Comparison of ENCODE assay signal across 8 cellular contexts in genomic region chr5:127564002-127564769, GRCh38. TPM values are rescaled to one million over a fixed set of nuclear protein-coding genes. Genes with fewer than 3 reads are reported as not detected.
A peak's percentile ranks its signal among the peaks of the same experiment; 100 is the strongest.
DNase-seq lines count a peak whose midpoint lies in the region; ATAC-seq, FAIRE-seq and TF ChIP-seq lines count a peak whose summit lies in the region.

No MANE protein-coding gene starts in this region.

- H4K20me1 ChIP-seq in GM12878 (ENCODE audit: control insufficient read depth, insufficient read depth) = no peaks in the 10 kb centered on the region

- H3K4me3 ChIP-seq in LNCaP clone FGC (ENCODE audit: low read depth, low read length) = no peak overlapping the region
- no peak overlapping the region for H3K4me3 ChIP-seq in RWPE2 (ENCODE audit: severe bottlenecking)
- H3K4me3 ChIP-seq in GM12878 = no peak overlapping the region

- no peaks in the 10 kb centered on the region for H3K79me2 ChIP-seq in GM12878 (ENCODE audit: control insufficient read depth, insufficient read depth, low read length)

- POLR2A ChIA-PET in GM12878 (lab: Charles Lee) = interaction anchor here (1.1 to 2.6 kb wide), 2 partner anchors 16 to 22 kb away, joined by 3 to 8 read pairs; no protein-coding TSS in a partner anchor

- H3K4me1 Mint-ChIP-seq in immature natural killer cell = no peaks in the 10 kb centered on the region

- H3K9me3 ChIP-seq in RWPE2 (ENCODE audit: severe bottlenecking) (no peaks in the 10 kb centered on the region), GM12878 (replicated peaks; ENCODE audit: control insufficient read depth, insufficient read depth, low read length) (no peaks in the 10 kb centered on the region)

- H3K4me2 ChIP-seq in GM12878 (ENCODE audit: control insufficient read depth, insufficient read depth) = no peak overlapping the region; the same call in 1 of the 2 replicates

- SMC1A ChIA-PET in GM12878 (lab: Charles Lee; ENCODE audit: uncharacterized antibody, unreplicated experiment) = interaction anchor here (0.6 to 3.3 kb wide), 49 partner anchors 9 to 1279 kb away, joined by 3 to 36 read pairs (median 4); no protein-coding TSS in a partner anchor

- H3K9ac ChIP-seq in GM12878 (ENCODE audit: control insufficient read depth, insufficient read depth, low read length) = no peak overlapping the region

- TF ChIP-seq RAD21 in GM12878 (IDR thresholded peaks at IDR 0.05; ENCODE audit: insufficient read depth, low read depth, low read length) = peak; percentile 93

- H3K27me3 ChIP-seq in RWPE2 (ENCODE audit: insufficient read depth, poor library complexity, severe bottlenecking) (no peaks in the 10 kb centered on the region), GM12878 (replicated peaks in 1 of 2; ENCODE audit: control insufficient read depth in 2 of 2, insufficient read depth in 2 of 2, low read length in 1 of 2) (no peaks in the 10 kb centered on the region)

- peaks cover 0 to 2% (median 0%) of the 10 kb centered on the region in 3 donors for H3K27me3 Mint-ChIP-seq in immature natural killer cell (ENCODE audit: low read depth in 3 of 3)

- H3K36me3 Mint-ChIP-seq in immature natural killer cell = peaks cover 0 to 3% (median 1%) of the 10 kb centered on the region in 3 donors

- FAIRE-seq in GM12878 (lab: Jason Lieb, UNC) = peak; percentile 78

- BruUV-seq in GM12878 (replicated peaks; lab: Mats Ljungman, UMichigan) = no TSS peak

- DNase-seq in SIG-M5 treated with dmso at 0.1 percent for 504 hours (lab: John Stamatoyannopoulos, UW; ENCODE audit: unreplicated experiment) = peak; percentile 72
- no peak for DNase-seq in SIG-M5 (lab: John Stamatoyannopoulos, UW)
- peak; percentile 73 for DNase-seq in H4 (ENCODE audit: low spot score)
- peak; percentile 62 for DNase-seq in LNCaP clone FGC (ENCODE audit: low read depth)
- no peak for DNase-seq in RWPE2 (ENCODE audit: low spot score)
- DNase-seq in GM12878 (ENCODE audit: low read depth, low spot score) = no peak
- DNase-seq in immature natural killer cell = peak; percentile 39 to 53 (median 45)
- peak; percentile 27 for DNase-seq in stimulated activated CD4-positive, alpha-beta T cell treated with anti-CD3 and anti-CD28 coated beads, Interleukin-1b, Interleukin-23, amount 100 ng/mL, for 48 hours

- RAD21 ChIA-PET in GM12878 (lab: Charles Lee; ENCODE audit: unreplicated experiment) = interaction anchor here (0.6 to 4.3 kb wide), 40 partner anchors 9 to 968 kb away, joined by 3 to 41 read pairs (median 4); no protein-coding TSS in a partner anchor

- TF ChIP-seq CTCF in LNCaP clone FGC (IDR thresholded peaks at IDR 0.05; ENCODE audit: control insufficient read depth, extremely low read depth, insufficient read depth) (peak; percentile 85), RWPE2 (IDR thresholded peaks at IDR 0.05; ENCODE audit: poor library complexity, severe bottlenecking) (peak; percentile 89), GM12878 (IDR thresholded peaks at IDR 0.05 in 2 of 3, conservative IDR thresholded peaks at IDR 0.05 in 1 of 3; ENCODE audit: control insufficient read depth in 2 of 3, extremely low read depth in 1 of 3, insufficient read depth in 1 of 3, low read depth in 3 of 3, low read length in 3 of 3) (peak; percentile 67 to 88 (median 70); a peak in 5 of 6 replicates)

- no peak overlapping the region for H3K27ac Mint-ChIP-seq in immature natural killer cell

- H3K9me3 Mint-ChIP-seq in immature natural killer cell = no peaks in the 10 kb centered on the region

- H3K36me3 ChIP-seq in RWPE2 (ENCODE audit: low read depth) (no peaks in the 10 kb centered on the region), GM12878 (ENCODE audit: control insufficient read depth in 2 of 2, insufficient read depth in 2 of 2, low read length in 1 of 2) (no peaks in the 10 kb centered on the region)

- 45% methylated on average over 2 of the region's 2 CpGs for WGBS in GM12878 (ENCODE audit: insufficient coverage, insufficient replicate concordance, low lambda C conversion rate, missing lambda C conversion rate)

- intact Hi-C loops in GM12878 (cut with micrococcal nuclease; ENCODE audit: unreplicated experiment) = loop anchor here (1.0 to 10.0 kb wide), 7 partner anchors 193 to 1111 kb away; partner anchors contain the start of gene SLC12A2

- in situ Hi-C loops in GM12878 (cut with MboI) = loop anchor here (5.0 to 25.0 kb wide), 3 partner anchors 308 to 1548 kb away; partner anchors contain the start of gene SLC12A2

- TF ChIP-seq POLR2A in GM12878 (IDR thresholded peaks at IDR 0.05; ENCODE audit: low read depth, low read length) = no peak

- H3K4me1 ChIP-seq in RWPE2 (ENCODE audit: insufficient read depth, poor library complexity, severe bottlenecking) (no peaks in the 10 kb centered on the region), GM12878 (ENCODE audit: control insufficient read depth, insufficient read depth, low read length) (peaks cover 13% of the 10 kb centered on the region)

- no peak overlapping the region for H3K4me3 Mint-ChIP-seq in immature natural killer cell

- peak overlapping the region; percentile 64 for H2AFZ ChIP-seq in GM12878 (ENCODE audit: control insufficient read depth, low read depth, low read length)

- ATAC-seq in RWPE2 (ENCODE audit: low read depth) (peak; percentile 83), GM12878 (peak; percentile 81)

- CTCF ChIA-PET in GM12878 (lab: Yijun Ruan, JAX) = interaction anchor here (0.5 to 4.8 kb wide), 48 partner anchors 7 to 1111 kb away, joined by 3 to 48 read pairs (median 5); no protein-coding TSS in a partner anchor

- H3K27ac ChIP-seq in RWPE2 (ENCODE audit: poor library complexity, severe bottlenecking) (no peak overlapping the region), GM12878 (ENCODE audit: control insufficient read depth, insufficient read depth) (no peak overlapping the region)

- TF ChIP-seq EP300 in GM12878 (IDR thresholded peaks at IDR 0.05; ENCODE audit: borderline replicate concordance in 1 of 2, control insufficient read depth in 1 of 2, low read depth in 2 of 2, low read length in 2 of 2) = 0 out of 4 replicates have a peak, but pooled peaks of 1 of the 2 experiments have one; percentile 14

TF ChIP-seq in GM12878, 131 proteins besides CTCF, POLR2A, EP300 and RAD21 (continues in another document):
- TF ChIP-seq NBN (IDR thresholded peaks at IDR 0.05) (0 out of 2 replicates have a peak, but pooled peaks have one; percentile 32), ATF3 (IDR thresholded peaks at IDR 0.05; ENCODE audit: borderline replicate concordance, extremely low read depth, low read depth, low read length) (no peak), EED (IDR thresholded peaks at IDR 0.05; ENCODE audit: low read depth) (no peak), SREBF1 (IDR thresholded peaks at IDR 0.05; ENCODE audit: low read length) (no peak), ATF7 (IDR thresholded peaks at IDR 0.05; ENCODE audit: low read depth) (no peak), RUNX3 (IDR thresholded peaks at IDR 0.05; ENCODE audit: low read length) (peak; percentile 70), RELB (IDR thresholded peaks at IDR 0.05; ENCODE audit: low read depth) (peak; percentile 28; the same call in 1 of the 2 replicates), FOXM1 (IDR thresholded peaks at IDR 0.05; ENCODE audit: low read depth, low read length) (no peak), HCFC1 (IDR thresholded peaks at IDR 0.05; ENCODE audit: low read length) (no peak), SUZ12 (IDR thresholded peaks at IDR 0.05; ENCODE audit: unreplicated experiment) (no peak), SMC3 (IDR thresholded peaks at IDR 0.05; ENCODE audit: borderline replicate concordance, low read length) (peak; percentile 86), PAX5 (IDR thresholded peaks at IDR 0.05; ENCODE audit: borderline replicate concordance, low read depth, low read length) (no peak)

RNA-seq across cellular contexts. Expression of gene PRRC1, which starts 46.7 kb away (rescaled TPM):
- 48.7 and 51.0 TPM in 2 replicates for total RNA-seq in H4 (2014; rRNA removed; shearing (Covaris generic))
- total RNA-seq in GM12878 (2013; cell fraction: nucleolus; rRNA removed) = 80.1 and 94.4 TPM in 2 replicates
- total RNA-seq in GM12878 (2014; rRNA removed) = 19.0 and 22.9 TPM in 2 replicates
- 30.5 and 30.9 TPM in 2 replicates for total RNA-seq in GM12878 (2014; rRNA removed; fragmentation: Illumina TruSeq; extraction: Trizol)
- total RNA-seq in GM12878 (2021) = 35.0 and 35.8 TPM in 2 replicates
- 29.5 TPM for polyA plus RNA-seq in GM12878 (2011; ENCODE audit: low read depth)
- polyA plus RNA-seq in GM12878 (2011; rRNA removed) = 50.9 and 54.5 TPM in 2 replicates
- polyA plus RNA-seq in GM12878 (2011; cell fraction: cytosol; rRNA removed) = 39.6 and 41.5 TPM in 2 replicates
- 37.3 and 40.8 TPM in 2 replicates for polyA plus RNA-seq in GM12878 (2011; cell fraction: nucleus; rRNA removed)
- polyA plus RNA-seq in GM12878 (2012) = 34.0 and 34.6 TPM in 2 replicates
- 34.0 and 35.5 TPM in 2 replicates for polyA plus RNA-seq in GM12878 (2014; fragmentation: Illumina TruSeq; extraction: Trizol)
- polyA plus RNA-seq in GM12878 (2014; fragmentation: Nextera tagmentation; extraction: Ambion mirVana) = 10 to 100 TPM; 29.7 to 29.8 TPM
- 24.6 and 26.6 TPM in 2 replicates for polyA plus RNA-seq in GM12878 (2014; rRNA removed)
- 10 to 100 TPM; 31.2 to 40.1 TPM for polyA plus RNA-seq in GM12878 (2016; fragmentation: Nextera tagmentation; extraction: Ambion mirVana)
- polyA minus RNA-seq in GM12878 (2011; rRNA and poly(A)+ RNA removed) = 96.1 and 108 TPM in 2 replicates
- 25.1 and 34.3 TPM in 2 replicates for polyA minus RNA-seq in GM12878 (2011; cell fraction: cytosol; rRNA and poly(A)+ RNA removed)
- 33.0 and 49.3 TPM in 2 replicates for polyA minus RNA-seq in GM12878 (2011; cell fraction: nucleus; rRNA and poly(A)+ RNA removed)
- polyA plus RNA-seq in immature natural killer cell = 10 to 100 TPM; 18.2 to 36.5 (median 36.3) TPM

Comparison
In these comparisons a context has a peak if more than half of its experiments do, and no peak if none do; other contexts are left out.
1. DNase-seq: peak in SIG-M5 treated with dmso at 0.1 percent for 504 hours (single experiment), H4 (single experiment), LNCaP clone FGC (single experiment), immature natural killer cell (3 of 3) and stimulated activated CD4-positive, alpha-beta T cell treated with anti-CD3 and anti-CD28 coated beads, Interleukin-1b, Interleukin-23, amount 100 ng/mL, for 48 hours (single experiment); none in SIG-M5 (single experiment), RWPE2 (single experiment) and GM12878 (single experiment).
2. Peak in every context shown above with its lines, with median percentiles within 50 percentile points of each other: CTCF ChIP-seq.